ENCODE assay signal across 1 cellular context in genomic region chr12:57770734-57771133, GRCh38.
TF ChIP-seq lines count a peak whose summit lies in the region.

No MANE protein-coding gene starts in this region.

TF ChIP-seq in HepG2, 621 proteins besides CTCF, POLR2A, EP300 and RAD21:
- TF ChIP-seq MAFF (IDR thresholded peaks at IDR 0.05; ENCODE audit: low read depth, low read length), result peak; percentile 67
- no peak for TF ChIP-seq NFRKB (IDR thresholded peaks at IDR 0.05)
- no peak for TF ChIP-seq FOXA1 (IDR thresholded peaks at IDR 0.05)
- TF ChIP-seq FOXA1 (CRISPR knock-in tag; IDR thresholded peaks at IDR 0.05), result no peak
- TF ChIP-seq ZNF614 (CRISPR knock-in tag; IDR thresholded peaks at IDR 0.05; ENCODE audit: borderline replicate concordance), result no peak
- TF ChIP-seq MAFK (conservative IDR thresholded peaks at IDR 0.05 in 1 of 2, IDR thresholded peaks at IDR 0.05 in 1 of 2; ENCODE audit: low read length in 2 of 2), result peak; percentile 76 to 84
- TF ChIP-seq FOSL1 (CRISPR knock-in tag; IDR thresholded peaks at IDR 0.05; ENCODE audit: borderline replicate concordance), result no peak
- no peak for TF ChIP-seq ZNF337 (CRISPR knock-in tag; IDR thresholded peaks at IDR 0.05; ENCODE audit: borderline replicate concordance, low read depth)
- no peak for TF ChIP-seq RFX3 (CRISPR knock-in tag; IDR thresholded peaks at IDR 0.05)
- no peak for TF ChIP-seq DMTF1 (CRISPR knock-in tag; IDR thresholded peaks at IDR 0.05)
- TF ChIP-seq EEA1 (CRISPR knock-in tag; IDR thresholded peaks at IDR 0.05; ENCODE audit: borderline replicate concordance), result no peak
- no peak for TF ChIP-seq ZNF124 (CRISPR knock-in tag; IDR thresholded peaks at IDR 0.05)
- TF ChIP-seq THRA (CRISPR knock-in tag; IDR thresholded peaks at IDR 0.05; ENCODE audit: borderline replicate concordance), result no peak
- TF ChIP-seq SMARCC2 (IDR thresholded peaks at IDR 0.05), result no peak
- no peak for TF ChIP-seq SNRNP70 (IDR thresholded peaks at IDR 0.05; ENCODE audit: low read depth, low read length)
- TF ChIP-seq, protein P1, sequence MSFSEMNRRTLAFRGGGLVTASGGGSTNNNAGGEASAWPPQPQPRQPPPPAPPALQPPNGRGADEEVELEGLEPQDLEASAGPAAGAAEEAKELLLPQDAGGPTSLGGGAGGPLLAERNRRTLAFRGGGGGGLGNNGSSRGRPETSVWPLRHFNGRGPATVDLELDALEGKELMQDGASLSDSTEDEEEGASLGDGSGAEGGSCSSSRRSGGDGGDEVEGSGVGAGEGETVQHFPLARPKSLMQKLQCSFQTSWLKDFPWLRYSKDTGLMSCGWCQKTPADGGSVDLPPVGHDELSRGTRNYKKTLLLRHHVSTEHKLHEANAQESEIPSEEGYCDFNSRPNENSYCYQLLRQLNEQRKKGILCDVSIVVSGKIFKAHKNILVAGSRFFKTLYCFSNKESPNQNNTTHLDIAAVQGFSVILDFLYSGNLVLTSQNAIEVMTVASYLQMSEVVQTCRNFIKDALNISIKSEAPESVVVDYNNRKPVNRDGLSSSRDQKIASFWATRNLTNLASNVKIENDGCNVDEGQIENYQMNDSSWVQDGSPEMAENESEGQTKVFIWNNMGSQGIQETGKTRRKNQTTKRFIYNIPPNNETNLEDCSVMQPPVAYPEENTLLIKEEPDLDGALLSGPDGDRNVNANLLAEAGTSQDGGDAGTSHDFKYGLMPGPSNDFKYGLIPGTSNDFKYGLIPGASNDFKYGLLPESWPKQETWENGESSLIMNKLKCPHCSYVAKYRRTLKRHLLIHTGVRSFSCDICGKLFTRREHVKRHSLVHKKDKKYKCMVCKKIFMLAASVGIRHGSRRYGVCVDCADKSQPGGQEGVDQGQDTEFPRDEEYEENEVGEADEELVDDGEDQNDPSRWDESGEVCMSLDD (CRISPR knock-in tag; IDR thresholded peaks at IDR 0.05; ENCODE audit: borderline replicate concordance), result no peak
- no peak for TF ChIP-seq MED1 (CRISPR knock-in tag; IDR thresholded peaks at IDR 0.05)
